In the genomic region with DNA sequence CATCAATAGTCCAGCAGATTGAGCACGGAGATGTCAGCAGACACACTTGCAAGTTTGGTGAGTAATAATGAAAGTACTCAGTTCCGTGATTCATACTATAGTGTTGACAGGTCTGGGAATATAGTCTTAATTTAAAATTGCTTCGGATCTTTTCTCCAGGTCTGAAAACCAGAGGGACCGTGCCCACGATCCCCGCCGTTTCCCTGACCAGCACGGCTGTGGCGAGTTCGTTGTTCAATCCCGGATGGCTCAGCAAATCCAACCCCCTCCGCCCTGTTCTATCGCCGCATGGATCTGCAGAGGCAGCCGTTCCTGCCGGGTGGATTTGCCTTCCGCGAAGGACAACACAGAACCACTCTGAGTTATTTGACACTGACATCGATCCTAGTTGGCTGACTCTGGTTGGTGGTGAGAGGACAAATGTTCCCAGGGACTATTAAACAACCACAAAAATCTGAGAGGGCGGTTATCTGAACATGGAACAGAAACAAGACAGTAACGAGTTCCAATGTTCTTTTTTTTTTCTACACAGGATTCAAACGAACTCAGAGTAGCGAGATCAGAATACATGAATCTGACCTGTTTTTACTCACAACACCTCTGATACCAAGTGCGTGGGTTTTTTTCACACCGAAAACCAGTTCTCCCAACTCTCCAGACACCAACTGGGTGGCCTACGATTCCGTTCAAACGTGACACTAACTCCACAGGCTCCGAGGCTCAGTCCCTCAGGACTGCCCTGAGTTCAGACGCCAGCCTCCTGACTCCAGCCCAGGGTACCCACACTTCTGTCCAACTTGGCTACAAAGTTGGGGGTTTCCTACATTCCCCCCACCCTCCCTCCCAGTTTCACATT, we compare ENCODE assay signal across 8 cellular contexts. TPM values are rescaled to one million over a fixed set of nuclear protein-coding genes. Genes with fewer than 3 reads are reported as not detected.
DNase-seq lines count a peak whose midpoint lies in the region; ATAC-seq and TF ChIP-seq lines count a peak whose summit lies in the region.

No MANE protein-coding gene starts in this region.

- intact Hi-C loops in right cardiac atrium (cut with DNase I) (no loop called here), sigmoid colon (cut with DNase I) (no loop called here)

- POLR2A ChIA-PET in activated CD4-positive, alpha-beta memory T cell treated with anti-CD3 and anti-CD28 coated beads, Interleukin-2, amount 10 ng/mL, durations not matched to agents 7 days and 5 days (lab: Charles Lee), result interaction anchor here (1.2 to 1.7 kb wide), 3 partner anchors 12 to 22 kb away, joined by 3 to 5 read pairs (median 3); no protein-coding TSS in a partner anchor

- H3K4me1 ChIP-seq in right cardiac atrium (ENCODE audit: control insufficient read depth, insufficient read depth, low read length) (no peaks in the 10 kb centered on the region), subcutaneous abdominal adipose tissue (ENCODE audit: control insufficient read depth in 5 of 5, insufficient read depth in 5 of 5, low read length in 5 of 5) (peaks cover 8 to 67% (median 58%) of the 10 kb centered on the region in 5 donors), sigmoid colon (peaks cover 0 to 18% (median 13%) of the 10 kb centered on the region in 4 donors)

- peaks cover 5% of the 10 kb centered on the region for H3K36me3 Mint-ChIP-seq in activated CD4-positive, alpha-beta memory T cell treated with anti-CD3 and anti-CD28 coated beads, Interleukin-2, amount 10 ng/mL, durations not matched to agents 7 days and 5 days (ENCODE audit: low read depth)
- no peaks in the 10 kb centered on the region for H3K36me3 Mint-ChIP-seq in glutamatergic neuron (ENCODE audit: unreplicated experiment)

- H3K4me1 Mint-ChIP-seq in activated CD4-positive, alpha-beta memory T cell treated with anti-CD3 and anti-CD28 coated beads, Interleukin-2, amount 10 ng/mL, durations not matched to agents 7 days and 5 days, result peaks cover 81% of the 10 kb centered on the region
- peaks cover 12% of the 10 kb centered on the region for H3K4me1 Mint-ChIP-seq in glutamatergic neuron (ENCODE audit: low read depth, unreplicated experiment)

- H3K9ac ChIP-seq in subcutaneous abdominal adipose tissue (ENCODE audit: low read length in 5 of 5), result peak overlapping the region; percentile 26 to 70 (median 51)

- H3K27me3 Mint-ChIP-seq in activated CD4-positive, alpha-beta memory T cell treated with anti-CD3 and anti-CD28 coated beads, Interleukin-2, amount 10 ng/mL, durations not matched to agents 7 days and 5 days, result peaks cover 27% of the 10 kb centered on the region
- peaks cover 17% of the 10 kb centered on the region for H3K27me3 Mint-ChIP-seq in glutamatergic neuron (ENCODE audit: unreplicated experiment)

- peak overlapping the region; percentile 79 for H3K27ac Mint-ChIP-seq in activated CD4-positive, alpha-beta memory T cell treated with anti-CD3 and anti-CD28 coated beads, Interleukin-2, amount 10 ng/mL, durations not matched to agents 7 days and 5 days
- H3K27ac Mint-ChIP-seq in glutamatergic neuron (ENCODE audit: unreplicated experiment), result no peak overlapping the region

- CTCF ChIA-PET in activated CD4-positive, alpha-beta memory T cell treated with anti-CD3 and anti-CD28 coated beads, Interleukin-2, amount 10 ng/mL, durations not matched to agents 7 days and 5 days (lab: Charles Lee), result interaction anchor here (1.2 kb wide), 1 partner anchor 22 kb away, joined by 3 read pairs; no protein-coding TSS in a partner anchor

- H3K4me3 Mint-ChIP-seq in activated CD4-positive, alpha-beta memory T cell treated with anti-CD3 and anti-CD28 coated beads, Interleukin-2, amount 10 ng/mL, durations not matched to agents 7 days and 5 days, result peak overlapping the region; percentile 76
- no peak overlapping the region for H3K4me3 Mint-ChIP-seq in glutamatergic neuron (ENCODE audit: unreplicated experiment)

- H3K27ac ChIP-seq in right cardiac atrium (ENCODE audit: low read length), result no peak overlapping the region
- H3K27ac ChIP-seq in subcutaneous abdominal adipose tissue (ENCODE audit: low read depth, low read length), result peak overlapping the region; percentile 89
- peak overlapping the region in 2 of 4 donors; percentile 14 to 17 for H3K27ac ChIP-seq in sigmoid colon

- TF ChIP-seq CTCF in GM10266 (IDR thresholded peaks at IDR 0.05; ENCODE audit: control insufficient read depth, insufficient read depth, low read depth, missing control alignments), result no peak
- TF ChIP-seq CTCF in sigmoid colon (IDR thresholded peaks at IDR 0.05), result no peak
- no peak for TF ChIP-seq CTCF in glutamatergic neuron (IDR thresholded peaks at IDR 0.05; ENCODE audit: partially characterized antibody, unreplicated experiment)

- H3K9me3 Mint-ChIP-seq in activated CD4-positive, alpha-beta memory T cell treated with anti-CD3 and anti-CD28 coated beads, Interleukin-2, amount 10 ng/mL, durations not matched to agents 7 days and 5 days, result no peaks in the 10 kb centered on the region
- H3K9me3 Mint-ChIP-seq in glutamatergic neuron (ENCODE audit: unreplicated experiment), result peaks cover 3% of the 10 kb centered on the region

- DNase-seq in GM10266 (ENCODE audit: extremely low spot score) (peak; percentile 82), HPDE6-E6E7 (ENCODE audit: extremely low spot score) (peak; percentile 48), right cardiac atrium (no peak), sigmoid colon (no peak), glutamatergic neuron (no peak)
- DNase-seq in activated CD4-positive, alpha-beta memory T cell treated with anti-CD3 and anti-CD28 coated beads, Interleukin-2, amount 10 ng/mL, durations not matched to agents 7 days and 5 days, result peak; percentile 53

- H3K9me3 ChIP-seq in right cardiac atrium (ENCODE audit: control insufficient read depth, low read length), result no peaks in the 10 kb centered on the region
- no peaks in the 10 kb centered on the region for H3K9me3 ChIP-seq in subcutaneous abdominal adipose tissue (ENCODE audit: control insufficient read depth in 5 of 5, low read length in 5 of 5)
- H3K9me3 ChIP-seq in sigmoid colon, result no peaks in the 10 kb centered on the region

- peak; percentile 60 for ATAC-seq in GM21515 (IDR thresholded peaks at IDR 0.05; ENCODE audit: unreplicated experiment)
- no peak for ATAC-seq in right cardiac atrium

- 52% methylated on average over 30 of the region's 30 CpGs for WGBS in right cardiac atrium
- WGBS in sigmoid colon, 2 donors, result 78 to 82% methylated on average over 30 of the region's 30 CpGs

- no peak for TF ChIP-seq POLR2A in sigmoid colon (IDR thresholded peaks at IDR 0.05)

- H3K36me3 ChIP-seq in subcutaneous abdominal adipose tissue (ENCODE audit: control insufficient read depth in 5 of 5, insufficient read depth in 5 of 5, low read length in 5 of 5), result no peaks in the 10 kb centered on the region
- no peaks in the 10 kb centered on the region for H3K36me3 ChIP-seq in sigmoid colon

- TF ChIP-seq EP300 in sigmoid colon (IDR thresholded peaks at IDR 0.05), result no peak

- no peaks in the 10 kb centered on the region for H3K27me3 ChIP-seq in right cardiac atrium (ENCODE audit: control insufficient read depth, insufficient read depth)
- H3K27me3 ChIP-seq in subcutaneous abdominal adipose tissue (ENCODE audit: control insufficient read depth in 5 of 5, insufficient read depth in 4 of 5, low read length in 5 of 5), result no peaks in the 10 kb centered on the region
- H3K27me3 ChIP-seq in sigmoid colon, result peaks cover 0 to 32% (median 0%) of the 10 kb centered on the region in 3 donors

- H3K4me3 ChIP-seq in right cardiac atrium (ENCODE audit: low read length) (peak overlapping the region; percentile 1), subcutaneous abdominal adipose tissue (ENCODE audit: low read depth in 1 of 5, low read length in 5 of 5) (peak overlapping the region; percentile 42 to 66 (median 54)), sigmoid colon (peak overlapping the region in 1 of 4 donors; percentile 12)

RNA-seq across cellular contexts. Expression of a gene that starts 52.7 kb away (rescaled TPM):
- total RNA-seq in activated CD4-positive, alpha-beta memory T cell treated with anti-CD3 and anti-CD28 coated beads, Interleukin-2, amount 10 ng/mL, durations not matched to agents 7 days and 5 days, result 100 to 1,000 TPM; 155 to 157 TPM
- 10 to 100 TPM; 51.6 to 66.5 (median 57.1) TPM for total RNA-seq in right cardiac atrium
- 51.0 TPM for polyA plus RNA-seq in right cardiac atrium
- total RNA-seq in sigmoid colon, result 10 to 100 TPM; 50.8 to 63.1 (median 54.8) TPM
- 10 to 100 TPM; 32.8 to 74.2 (median 40.2) TPM for polyA plus RNA-seq in sigmoid colon
- total RNA-seq in glutamatergic neuron (ENCODE audit: unreplicated experiment), result 171 TPM

Comparison
In these comparisons a context has a peak if more than half of its experiments do, and no peak if none do; other contexts are left out.
1. DNase-seq: peak in GM10266 (single experiment), HPDE6-E6E7 (single experiment) and activated CD4-positive, alpha-beta memory T cell treated with anti-CD3 and anti-CD28 coated beads, Interleukin-2, amount 10 ng/mL, durations not matched to agents 7 days and 5 days (single experiment); none in right cardiac atrium (0 of 3), sigmoid colon (single experiment) and glutamatergic neuron (single experiment).